13 cellular contexts compared by ENCODE assay signal in genomic region chr2:26767129-26767528, GRCh38. TPM values are rescaled to one million over a fixed set of nuclear protein-coding genes. Genes with fewer than 3 reads are reported as not detected.
DNase-seq lines count a peak whose midpoint lies in the region; ATAC-seq and TF ChIP-seq lines count a peak whose summit lies in the region.
"Had no signal": no experiment of that assay in that cellular context is flagged by ENCODE, and none has a peak within 500 bp of the region (broad histone marks: within the 10 kb centered on the region; RNA-seq: fewer than 3 reads in every experiment).

No MANE protein-coding gene starts in this region.

- WGBS in upper lobe of left lung, 2 donors: 68 to 73% methylated on average over 4 to 5 of the region's 5 CpGs

- peaks cover 0 to 6% (median 0%) of the 10 kb centered on the region in 3 experiments for H3K36me3 ChIP-seq in naive thymus-derived CD4-positive, alpha-beta T cell (ENCODE audit: control insufficient read depth in 2 of 3, insufficient read depth in 3 of 3, low read length in 3 of 3)
- peaks cover 0 to 10% (median 0%) of the 10 kb centered on the region in 4 donors for H3K36me3 ChIP-seq in upper lobe of left lung

- CTCF ChIA-PET in naive thymus-derived CD4-positive, alpha-beta T cell (lab: Charles Lee): interaction anchor here (2.3 kb wide), 1 partner anchor 79 kb away, joined by 7 read pairs; no protein-coding TSS in a partner anchor

- peak overlapping the region; percentile 43 for H3K27ac Mint-ChIP-seq in activated naive CD8-positive, alpha-beta T cell treated with anti-CD3 and anti-CD28 coated beads, Interleukin-2, amount 10 ng/mL, durations not matched to agents 7 days and 5 days
- H3K27ac Mint-ChIP-seq in activated naive CD8-positive, alpha-beta T cell treated with anti-CD3 and anti-CD28 coated beads, Interleukin-2, amount 50 U/mL, for 24 hours: no peak overlapping the region
- peak overlapping the region; percentile 70 for H3K27ac Mint-ChIP-seq in activated T-helper 17 cell treated with anti-CD3 and anti-CD28 coated beads, Interleukin-2, amount 50 U/mL, for 72 hours
- H3K27ac Mint-ChIP-seq in naive thymus-derived CD4-positive, alpha-beta T cell: peak overlapping the region in 5 of 9 donors; percentile 18 to 84 (median 25)

- H3K27me3 ChIP-seq in naive thymus-derived CD4-positive, alpha-beta T cell (ENCODE audit: control insufficient read depth in 2 of 2, insufficient read depth in 2 of 2, low read length in 2 of 2): no peaks in the 10 kb centered on the region
- H3K27me3 ChIP-seq in upper lobe of left lung: no peaks in the 10 kb centered on the region

- H3K4me3 Mint-ChIP-seq in activated naive CD8-positive, alpha-beta T cell treated with anti-CD3 and anti-CD28 coated beads, Interleukin-2, amount 10 ng/mL, durations not matched to agents 7 days and 5 days: no peak overlapping the region
- H3K4me3 Mint-ChIP-seq in activated naive CD8-positive, alpha-beta T cell treated with anti-CD3 and anti-CD28 coated beads, Interleukin-2, amount 50 U/mL, for 24 hours: no peak overlapping the region
- no peak overlapping the region for H3K4me3 Mint-ChIP-seq in activated T-helper 17 cell treated with anti-CD3 and anti-CD28 coated beads, Interleukin-2, amount 50 U/mL, for 72 hours
- peak overlapping the region in 3 of 10 donors; percentile 3 to 34 (median 30) for H3K4me3 Mint-ChIP-seq in naive thymus-derived CD4-positive, alpha-beta T cell

- no peak for TF ChIP-seq EP300 in upper lobe of left lung (IDR thresholded peaks at IDR 0.05)

- TF ChIP-seq CTCF in upper lobe of left lung (IDR thresholded peaks at IDR 0.05): no peak

- TF ChIP-seq POLR2A in upper lobe of left lung (IDR thresholded peaks at IDR 0.05): no peak

- intact Hi-C loops in naive thymus-derived CD4-positive, alpha-beta T cell (cut with micrococcal nuclease): loop anchor here in 1 of 2 donors (10.0 kb wide), 2 partner anchors 582 to 732 kb away; partner anchors contain the start of gene RAB10

- peaks cover 5% of the 10 kb centered on the region for H3K36me3 Mint-ChIP-seq in activated naive CD8-positive, alpha-beta T cell treated with anti-CD3 and anti-CD28 coated beads, Interleukin-2, amount 10 ng/mL, durations not matched to agents 7 days and 5 days
- H3K36me3 Mint-ChIP-seq in activated naive CD8-positive, alpha-beta T cell treated with anti-CD3 and anti-CD28 coated beads, Interleukin-2, amount 50 U/mL, for 24 hours (ENCODE audit: low read depth): peaks cover 2% of the 10 kb centered on the region
- peaks cover 7% of the 10 kb centered on the region for H3K36me3 Mint-ChIP-seq in activated T-helper 17 cell treated with anti-CD3 and anti-CD28 coated beads, Interleukin-2, amount 50 U/mL, for 72 hours (ENCODE audit: low read depth)
- peaks cover 0 to 6% (median 0%) of the 10 kb centered on the region in 5 donors for H3K36me3 Mint-ChIP-seq in naive thymus-derived CD4-positive, alpha-beta T cell

- no peaks in the 10 kb centered on the region for H3K9me3 ChIP-seq in naive thymus-derived CD4-positive, alpha-beta T cell (ENCODE audit: control insufficient read depth in 2 of 3, low read length in 3 of 3)
- H3K9me3 ChIP-seq in upper lobe of left lung: no peaks in the 10 kb centered on the region

- H3K27me3 Mint-ChIP-seq in activated naive CD8-positive, alpha-beta T cell treated with anti-CD3 and anti-CD28 coated beads, Interleukin-2, amount 10 ng/mL, durations not matched to agents 7 days and 5 days: no peaks in the 10 kb centered on the region
- H3K27me3 Mint-ChIP-seq in activated naive CD8-positive, alpha-beta T cell treated with anti-CD3 and anti-CD28 coated beads, Interleukin-2, amount 50 U/mL, for 24 hours: no peaks in the 10 kb centered on the region
- no peaks in the 10 kb centered on the region for H3K27me3 Mint-ChIP-seq in activated T-helper 17 cell treated with anti-CD3 and anti-CD28 coated beads, Interleukin-2, amount 50 U/mL, for 72 hours
- H3K27me3 Mint-ChIP-seq in naive thymus-derived CD4-positive, alpha-beta T cell: peaks cover 0 to 5% (median 0%) of the 10 kb centered on the region in 5 donors

- no peak overlapping the region for H3K27ac ChIP-seq in naive thymus-derived CD4-positive, alpha-beta T cell (ENCODE audit: low read depth, low read length)
- H3K27ac ChIP-seq in upper lobe of left lung: peak overlapping the region in 3 of 4 donors; percentile 61 to 97 (median 95)

- peaks cover 51% of the 10 kb centered on the region for H3K4me1 Mint-ChIP-seq in activated naive CD8-positive, alpha-beta T cell treated with anti-CD3 and anti-CD28 coated beads, Interleukin-2, amount 10 ng/mL, durations not matched to agents 7 days and 5 days
- peaks cover 55% of the 10 kb centered on the region for H3K4me1 Mint-ChIP-seq in activated naive CD8-positive, alpha-beta T cell treated with anti-CD3 and anti-CD28 coated beads, Interleukin-2, amount 50 U/mL, for 24 hours
- H3K4me1 Mint-ChIP-seq in activated T-helper 17 cell treated with anti-CD3 and anti-CD28 coated beads, Interleukin-2, amount 50 U/mL, for 72 hours: peaks cover 34% of the 10 kb centered on the region
- H3K4me1 Mint-ChIP-seq in naive thymus-derived CD4-positive, alpha-beta T cell: peaks cover 41 to 83% (median 64%) of the 10 kb centered on the region in 7 donors

- no peak overlapping the region for H3K4me3 ChIP-seq in naive thymus-derived CD4-positive, alpha-beta T cell (ENCODE audit: low read length)
- no peak overlapping the region for H3K4me3 ChIP-seq in upper lobe of left lung

- H3K4me1 ChIP-seq in naive thymus-derived CD4-positive, alpha-beta T cell (ENCODE audit: control insufficient read depth in 2 of 2, insufficient read depth in 2 of 2, low read length in 2 of 2): peaks cover 32 to 38% of the 10 kb centered on the region in 2 donors
- H3K4me1 ChIP-seq in upper lobe of left lung: peaks cover 64 to 82% (median 72%) of the 10 kb centered on the region in 4 donors

- no peak for ATAC-seq in activated naive CD8-positive, alpha-beta T cell treated with anti-CD3 and anti-CD28 coated beads, Interleukin-2, amount 10 ng/mL, durations not matched to agents 7 days and 5 days (ENCODE audit: low read depth)
- ATAC-seq in activated naive CD8-positive, alpha-beta T cell treated with anti-CD3 and anti-CD28 coated beads, Interleukin-2, amount 50 U/mL, for 24 hours: no peak
- no peak for ATAC-seq in activated T-helper 17 cell treated with anti-CD3 and anti-CD28 coated beads, Interleukin-2, amount 50 U/mL, for 72 hours (replicated peaks)
- no peak for ATAC-seq in naive thymus-derived CD4-positive, alpha-beta T cell
- no peak for ATAC-seq in upper lobe of left lung (ENCODE audit: low FRiP score in 2 of 2)

- no peak for DNase-seq in activated naive CD8-positive, alpha-beta T cell treated with anti-CD3 and anti-CD28 coated beads, Interleukin-2, amount 10 ng/mL, durations not matched to agents 7 days and 5 days
- DNase-seq in activated naive CD8-positive, alpha-beta T cell treated with anti-CD3 and anti-CD28 coated beads, Interleukin-2, amount 50 U/mL, for 24 hours: no peak
- DNase-seq in naive thymus-derived CD4-positive, alpha-beta T cell: no peak
- no peak for DNase-seq in upper lobe of left lung
- DNase-seq in activated CD8-positive, alpha-beta memory T cell treated with anti-CD3 and anti-CD28 coated beads, Interleukin-2, amount 50 U/mL, for 4 hours: no peak
- DNase-seq in COLO668 (lab: John Stamatoyannopoulos, UW; ENCODE audit: unreplicated experiment): no peak
- DNase-seq in amniotic stem cell (lab: John Stamatoyannopoulos, UW): no peak
- DNase-seq: effector CD4-positive, alpha-beta T cell; NCI-H1417; NCI-H526; nucleus accumbens; stimulated activated CD4-positive, alpha-beta T cell treated with anti-CD3 and anti-CD28 coated beads, Interleukin-15, amount 100 ng/mL, for 24 hours had no signal

- POLR2A ChIA-PET in activated naive CD8-positive, alpha-beta T cell treated with anti-CD3 and anti-CD28 coated beads, Interleukin-2, amount 10 ng/mL, durations not matched to agents 7 days and 5 days (lab: Charles Lee): no interaction called here
- POLR2A ChIA-PET in naive thymus-derived CD4-positive, alpha-beta T cell (lab: Charles Lee): interaction anchor here (0.8 kb wide), 1 partner anchor 18 kb away, joined by 4 read pairs; the partner anchor contains the start of gene CENPA

- no peaks in the 10 kb centered on the region for H3K9me3 Mint-ChIP-seq in activated naive CD8-positive, alpha-beta T cell treated with anti-CD3 and anti-CD28 coated beads, Interleukin-2, amount 10 ng/mL, durations not matched to agents 7 days and 5 days
- H3K9me3 Mint-ChIP-seq in activated naive CD8-positive, alpha-beta T cell treated with anti-CD3 and anti-CD28 coated beads, Interleukin-2, amount 50 U/mL, for 24 hours: no peaks in the 10 kb centered on the region
- H3K9me3 Mint-ChIP-seq in activated T-helper 17 cell treated with anti-CD3 and anti-CD28 coated beads, Interleukin-2, amount 50 U/mL, for 72 hours: no peaks in the 10 kb centered on the region
- peaks cover 0 to 3% (median 0%) of the 10 kb centered on the region in 11 donors for H3K9me3 Mint-ChIP-seq in naive thymus-derived CD4-positive, alpha-beta T cell

RNA-seq across cellular contexts. Expression of gene SLC35F6, which starts 3.0 kb away (rescaled TPM):
- 10 to 100 TPM; 19.5 to 19.7 TPM for total RNA-seq in activated naive CD8-positive, alpha-beta T cell treated with anti-CD3 and anti-CD28 coated beads, Interleukin-2, amount 10 ng/mL, durations not matched to agents 7 days and 5 days
- 10 to 100 TPM in 1 of 2 donors, 1 to 10 TPM in 1; 8.2 to 15.0 TPM for total RNA-seq in activated T-helper 17 cell treated with anti-CD3 and anti-CD28 coated beads, Interleukin-2, amount 50 U/mL, for 72 hours
- 10 to 100 TPM; 17.3 to 22.5 (median 19.9) TPM for total RNA-seq in naive thymus-derived CD4-positive, alpha-beta T cell
- 1 to 10 TPM; 4.7 to 6.6 TPM for polyA plus RNA-seq in naive thymus-derived CD4-positive, alpha-beta T cell
- 10 to 100 TPM; 36.7 to 59.4 (median 45.7) TPM for total RNA-seq in upper lobe of left lung

RNA-seq across cellular contexts. Expression of gene CENPA, which starts 18.7 kb away (rescaled TPM):
- 10 to 100 TPM; 30.5 to 34.4 TPM for total RNA-seq in activated naive CD8-positive, alpha-beta T cell treated with anti-CD3 and anti-CD28 coated beads, Interleukin-2, amount 10 ng/mL, durations not matched to agents 7 days and 5 days
- 10 to 100 TPM; 24.3 to 36.1 TPM for total RNA-seq in activated T-helper 17 cell treated with anti-CD3 and anti-CD28 coated beads, Interleukin-2, amount 50 U/mL, for 72 hours
- 10 to 100 TPM in 1 of 5 experiments, under 1 TPM in 2, not detected in 2; 0.37 to 25.6 (median 0.73) TPM for total RNA-seq in naive thymus-derived CD4-positive, alpha-beta T cell
- not detected for polyA plus RNA-seq in naive thymus-derived CD4-positive, alpha-beta T cell
- total RNA-seq in upper lobe of left lung: 1 to 10 TPM in 2 of 6 donors, under 1 TPM in 3, not detected in 1; 0.44 to 8.4 (median 0.86) TPM
